ENCODE assay signal across 8 cellular contexts in the genomic region with DNA sequence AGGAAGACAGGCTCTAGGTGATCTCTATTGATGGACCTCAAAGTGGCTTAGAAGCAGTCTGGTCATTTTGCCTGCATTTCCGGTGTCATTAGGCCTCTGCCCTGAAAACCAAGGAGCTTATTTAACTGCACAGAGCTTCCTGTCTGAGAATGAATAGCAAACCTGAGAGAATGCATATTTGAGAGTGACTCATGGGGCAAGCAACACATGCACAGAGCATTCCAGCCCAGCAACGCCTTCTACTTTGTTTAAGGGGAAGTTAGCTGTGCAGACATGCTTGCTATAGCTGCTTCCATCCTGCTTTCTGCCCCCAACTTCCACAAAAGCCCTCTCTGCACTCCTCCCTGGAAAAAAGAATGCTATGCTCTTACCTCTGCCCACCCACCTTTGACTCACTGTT.
DNase-seq lines count a peak whose midpoint lies in the region; ATAC-seq and TF ChIP-seq lines count a peak whose summit lies in the region.

No MANE protein-coding gene starts in this region.

- H3K9me3 ChIP-seq in GM23248 (ENCODE audit: low read depth) = no peaks in the 10 kb centered on the region

- no peaks in the 10 kb centered on the region for H4K20me1 ChIP-seq in GM23248 (ENCODE audit: insufficient read depth)

- H3K79me2 ChIP-seq in GM23248 (ENCODE audit: insufficient read depth) = no peaks in the 10 kb centered on the region

- no peaks in the 10 kb centered on the region for H3K36me3 ChIP-seq in GM23248 (ENCODE audit: low read depth)

- peaks cover 0 to 3% (median 0%) of the 10 kb centered on the region in 7 donors for H3K9me3 Mint-ChIP-seq in CD14-positive monocyte
- H3K9me3 Mint-ChIP-seq in activated CD8-positive, alpha-beta T cell treated with anti-CD3 and anti-CD28 coated beads, Interleukin-2, amount 10 ng/mL, durations not matched to agents 7 days and 5 days (ENCODE audit: insufficient read depth) = no peaks in the 10 kb centered on the region

- no peaks in the 10 kb centered on the region for H3K27me3 ChIP-seq in GM23248 (replicated peaks; ENCODE audit: insufficient read depth)

- H2AFZ ChIP-seq in GM23248 = peak overlapping the region; percentile 13; the same call in 1 of the 2 replicates

- no peak overlapping the region for H3K9ac ChIP-seq in GM23248

- H3K4me1 ChIP-seq in GM23248 (ENCODE audit: insufficient read depth) = peaks cover 18% of the 10 kb centered on the region

- 35 to 39% methylated on average over 2 of the region's 2 CpGs for WGBS in GM23248 (ENCODE audit: low coverage in 1 of 2, low lambda C conversion rate in 2 of 2, missing lambda C conversion rate in 2 of 2), 2 experiments

- intact Hi-C loops in head of caudate nucleus (cut with DNase I) = no loop called here
- intact Hi-C loops in CD14-positive monocyte (cut with micrococcal nuclease) = no loop called here

- CTCF ChIA-PET in activated CD8-positive, alpha-beta T cell treated with anti-CD3 and anti-CD28 coated beads, Interleukin-2, amount 10 ng/mL, durations not matched to agents 7 days and 5 days (lab: Charles Lee) = no interaction called here

- no peak overlapping the region for H3K4me3 Mint-ChIP-seq in CD14-positive monocyte
- H3K4me3 Mint-ChIP-seq in activated CD8-positive, alpha-beta T cell treated with anti-CD3 and anti-CD28 coated beads, Interleukin-2, amount 10 ng/mL, durations not matched to agents 7 days and 5 days = no peak overlapping the region

- no peak for TF ChIP-seq CTCF in CD14-positive monocyte (IDR thresholded peaks at IDR 0.05)

- peaks cover 0 to 2% (median 2%) of the 10 kb centered on the region in 3 donors for H3K27me3 Mint-ChIP-seq in CD14-positive monocyte (ENCODE audit: low read depth in 3 of 3)
- no peaks in the 10 kb centered on the region for H3K27me3 Mint-ChIP-seq in activated CD8-positive, alpha-beta T cell treated with anti-CD3 and anti-CD28 coated beads, Interleukin-2, amount 10 ng/mL, durations not matched to agents 7 days and 5 days (ENCODE audit: low read depth)

- H3K9me2 ChIP-seq in GM23248 (ENCODE audit: insufficient read depth) = no peaks in the 10 kb centered on the region

- H3K27ac ChIP-seq in GM23248 = no peak overlapping the region

- H3K4me2 ChIP-seq in GM23248 (ENCODE audit: unreplicated experiment) = no peak overlapping the region

- no peak overlapping the region for H3K4me3 ChIP-seq in GM23248

- no peak for ATAC-seq in activated CD8-positive, alpha-beta T cell treated with anti-CD3 and anti-CD28 coated beads, Interleukin-2, amount 10 ng/mL, durations not matched to agents 7 days and 5 days

- in situ Hi-C loops in Caki2 (cut with HindIII; ENCODE audit: low pct_unique_long_range_greater_than_20kb, low sequenced_read_pairs) (no loop called here), GM23248 (cut with MboI) (no loop called here)

- no peaks in the 10 kb centered on the region for H3F3A ChIP-seq in GM23248 (ENCODE audit: insufficient read depth)

- no peak overlapping the region for H3K27ac Mint-ChIP-seq in CD14-positive monocyte
- H3K27ac Mint-ChIP-seq in activated CD8-positive, alpha-beta T cell treated with anti-CD3 and anti-CD28 coated beads, Interleukin-2, amount 10 ng/mL, durations not matched to agents 7 days and 5 days = no peak overlapping the region

- DNase-seq in Caki2 (ENCODE audit: low read depth) (peak; percentile 76), GM23248 (peak; percentile 77), M059J (ENCODE audit: low read depth) (peak; percentile 88), head of caudate nucleus (peak in 33 of 42 donors; percentile 4 to 81 (median 34)), CD14-positive monocyte (ENCODE audit: low spot score) (no peak), NCI-H524 treated with DMSO at 0.1 percent for 48 hours (lab: John Stamatoyannopoulos, UW) (no peak), superior temporal gyrus (ENCODE audit: extremely low spot score) (no peak)
- no peak for DNase-seq in activated CD8-positive, alpha-beta T cell treated with anti-CD3 and anti-CD28 coated beads, Interleukin-2, amount 10 ng/mL, durations not matched to agents 7 days and 5 days

- POLR2A ChIA-PET in activated CD8-positive, alpha-beta T cell treated with anti-CD3 and anti-CD28 coated beads, Interleukin-2, amount 10 ng/mL, durations not matched to agents 7 days and 5 days (lab: Charles Lee) = no interaction called here

- no peaks in the 10 kb centered on the region for H3K4me1 Mint-ChIP-seq in CD14-positive monocyte
- H3K4me1 Mint-ChIP-seq in activated CD8-positive, alpha-beta T cell treated with anti-CD3 and anti-CD28 coated beads, Interleukin-2, amount 10 ng/mL, durations not matched to agents 7 days and 5 days (ENCODE audit: low read depth) = no peaks in the 10 kb centered on the region

- H3K36me3 Mint-ChIP-seq in CD14-positive monocyte = no peaks in the 10 kb centered on the region
- H3K36me3 Mint-ChIP-seq in activated CD8-positive, alpha-beta T cell treated with anti-CD3 and anti-CD28 coated beads, Interleukin-2, amount 10 ng/mL, durations not matched to agents 7 days and 5 days (ENCODE audit: low read depth) = no peaks in the 10 kb centered on the region

Comparison
In these comparisons a context has a peak if more than half of its experiments do, and no peak if none do; other contexts are left out.
1. DNase-seq: peak in Caki2 (single experiment), GM23248 (single experiment), M059J (single experiment) and head of caudate nucleus (33 of 42); none in CD14-positive monocyte (single experiment), NCI-H524 treated with DMSO at 0.1 percent for 48 hours (single experiment), activated CD8-positive, alpha-beta T cell treated with anti-CD3 and anti-CD28 coated beads, Interleukin-2, amount 10 ng/mL, durations not matched to agents 7 days and 5 days (single experiment) and superior temporal gyrus (single experiment).